32 cellular contexts compared by ENCODE assay signal in genomic region chr6:40972190-40972589, GRCh38.
DNase-seq lines count a peak whose midpoint lies in the region; ATAC-seq, FAIRE-seq and TF ChIP-seq lines count a peak whose summit lies in the region.
"Had no signal": no experiment of that assay in that cellular context is flagged by ENCODE, and none has a peak within 500 bp of the region (broad histone marks: within the 10 kb centered on the region; RNA-seq: fewer than 3 reads in every experiment).

No MANE protein-coding gene starts in this region.

- H3K4ac ChIP-seq in H1 (replicated peaks; ENCODE audit: insufficient read length, low read depth, low read length) = no peak overlapping the region

- no peaks in the 10 kb centered on the region for H3K79me2 ChIP-seq in K562 (ENCODE audit: control insufficient read depth, insufficient read depth, low read length)
- no peaks in the 10 kb centered on the region for H3K79me2 ChIP-seq in H1 (ENCODE audit: control insufficient read depth in 1 of 2, insufficient read depth in 2 of 2, low read length in 2 of 2)

- H2BK12ac ChIP-seq in H1 (ENCODE audit: low read depth, low read length) = no peak overlapping the region

- in situ Hi-C loops in K562 (cut with MboI) = no loop called here

- no peak overlapping the region for H3K9ac ChIP-seq in K562 (ENCODE audit: insufficient read depth in 1 of 2, low read depth in 2 of 2, low read length in 2 of 2)
- no peak overlapping the region for H3K9ac ChIP-seq in H1 (replicated peaks in 1 of 4; ENCODE audit: extremely low read depth in 1 of 4, low read depth in 3 of 4, low read length in 3 of 4)
- H3K9ac ChIP-seq: BLaER1; BLaER1 treated with 17β-estradiol and CSF1 and Interleukin-3, amounts not matched to agents 10 nM and 100 nM had no signal

- H3K23ac ChIP-seq in H1 (ENCODE audit: insufficient read length) = no peak overlapping the region

- no peaks in the 10 kb centered on the region for H4K20me1 ChIP-seq in K562 (replicated peaks; ENCODE audit: control insufficient read depth, insufficient read depth, low read length)
- no peaks in the 10 kb centered on the region for H4K20me1 ChIP-seq in H1 (replicated peaks in 1 of 2; ENCODE audit: control insufficient read depth in 1 of 2, insufficient read depth in 2 of 2, low read length in 2 of 2)
- H4K20me1 ChIP-seq: BLaER1; BLaER1 treated with 17β-estradiol and CSF1 and Interleukin-3, amounts not matched to agents 10 nM and 100 nM had no signal

- CTCF ChIA-PET in HEK293 (lab: Yijun Ruan, JAX) (interaction anchor here (1.0 kb wide), 1 partner anchor 15 kb away, joined by 3 read pairs; no protein-coding TSS in a partner anchor), K562 (lab: Yijun Ruan, JAX; ENCODE audit: low intra/inter-chr PET ratio) (no interaction called here), H1 (lab: Charles Lee; ENCODE audit: partially characterized antibody) (interaction anchor here (1.1 to 1.6 kb wide), 4 partner anchors 11 to 423 kb away, joined by 3 to 4 read pairs (median 3); no protein-coding TSS in a partner anchor)

- no peak overlapping the region for H3K14ac ChIP-seq in H1 (ENCODE audit: insufficient read length)

- H2AK5ac ChIP-seq in H1 (ENCODE audit: low read depth, low read length) = no peak overlapping the region

- ATAC-seq in K562 = no peak
- ATAC-seq: A549; CD8-positive, alpha-beta T cell had no signal

- no peaks in the 10 kb centered on the region for H3K4me1 ChIP-seq in HEK293 (ENCODE audit: control insufficient read depth, insufficient read depth, low read length)
- no peaks in the 10 kb centered on the region for H3K4me1 ChIP-seq in K562 (replicated peaks in 1 of 2; ENCODE audit: control insufficient read depth in 2 of 2, insufficient read depth in 2 of 2, low read length in 2 of 2)
- no peaks in the 10 kb centered on the region for H3K4me1 ChIP-seq in H1 (replicated peaks in 1 of 4; ENCODE audit: control insufficient read depth in 3 of 4, insufficient read depth in 4 of 4, low read length in 3 of 4)
- H3K4me1 ChIP-seq: A549; BE2C; BLaER1; BLaER1 treated with 17β-estradiol and CSF1 and Interleukin-3, amounts not matched to agents 10 nM and 100 nM; Caco-2 had no signal

- H3K36me3 ChIP-seq in HEK293 (ENCODE audit: control insufficient read depth in 2 of 2, insufficient read depth in 1 of 2, low read length in 2 of 2) (no peaks in the 10 kb centered on the region), K562 (ENCODE audit: control insufficient read depth, insufficient read depth, low read length) (no peaks in the 10 kb centered on the region), H1 (ENCODE audit: control insufficient read depth in 2 of 4, insufficient read depth in 4 of 4, low read length in 3 of 4) (no peaks in the 10 kb centered on the region)
- H3K36me3 ChIP-seq: BE2C; BLaER1; BLaER1 treated with 17β-estradiol and CSF1 and Interleukin-3, amounts not matched to agents 10 nM and 100 nM had no signal

- no peak overlapping the region for H2BK120ac ChIP-seq in H1 (replicated peaks; ENCODE audit: low read depth, low read length)

- no peaks in the 10 kb centered on the region for H3K9me1 ChIP-seq in K562 (ENCODE audit: control insufficient read depth, insufficient read depth, low read length)

- H2BK20ac ChIP-seq in H1 (ENCODE audit: low read length) = no peak overlapping the region

- FAIRE-seq in K562 (lab: Jason Lieb, UNC) = no peak
- no peak for FAIRE-seq in H1 (lab: Jason Lieb, UNC)
- FAIRE-seq in HTR-8/SVneo (lab: Jason Lieb, UNC) = no peak
- FAIRE-seq: A204.1, A549, D721Med had no signal

- H3K18ac ChIP-seq in H1 (ENCODE audit: extremely low read depth, low read length) = no peak overlapping the region

- H2BK15ac ChIP-seq in H1 (ENCODE audit: low read length) = no peak overlapping the region

- H4K91ac ChIP-seq in H1 (replicated peaks; ENCODE audit: insufficient read length, low read length) = no peak overlapping the region

- no peak for TF ChIP-seq CTCF in HEK293 (tag by site-specific recombination; IDR thresholded peaks at IDR 0.05)
- TF ChIP-seq CTCF in K562 (IDR thresholded peaks at IDR 0.05 in 2 of 3, conservative IDR thresholded peaks at IDR 0.05 in 1 of 3; ENCODE audit: insufficient read depth in 2 of 3, low read depth in 1 of 3, low read length in 3 of 3) = no peak
- no peak for TF ChIP-seq CTCF in H1 (IDR thresholded peaks at IDR 0.05; ENCODE audit: control extremely low read depth in 1 of 3, insufficient read depth in 1 of 3, low read depth in 1 of 3, low read length in 3 of 3)
- TF ChIP-seq CTCF in coronary artery (IDR thresholded peaks at IDR 0.05) = no peak

- POLR2A ChIA-PET in HEK293 (lab: Yijun Ruan, JAX) = no interaction called here
- POLR2A ChIA-PET in K562 (lab: Yijun Ruan, JAX) = interaction anchor here (0.6 to 1.5 kb wide), 2 partner anchors 11 to 451 kb away, joined by 3 read pairs; no protein-coding TSS in a partner anchor
- POLR2A ChIA-PET in H1 (lab: Charles Lee; ENCODE audit: partially characterized antibody) = interaction anchor here (1.3 kb wide), 1 partner anchor 56 kb away, joined by 4 read pairs; no protein-coding TSS in a partner anchor

- TF ChIP-seq EP300 in K562 (IDR thresholded peaks at IDR 0.05; ENCODE audit: low read length) (no peak), H1 (IDR thresholded peaks at IDR 0.05; ENCODE audit: borderline replicate concordance in 1 of 2, low read depth in 2 of 2, low read length in 2 of 2) (no peak)

- no peaks in the 10 kb centered on the region for H3K9me3 ChIP-seq in HEK293 (ENCODE audit: control insufficient read depth, insufficient read depth, low read depth, low read length)
- H3K9me3 ChIP-seq in K562 (replicated peaks; ENCODE audit: control insufficient read depth, insufficient read depth, low read depth, low read length) = no peaks in the 10 kb centered on the region
- no peaks in the 10 kb centered on the region for H3K9me3 ChIP-seq in H1 (ENCODE audit: insufficient read depth in 2 of 2, low read depth in 1 of 2, low read length in 1 of 2)
- H3K9me3 ChIP-seq: BE2C, Caco-2 had no signal

- H2BK5ac ChIP-seq in H1 (ENCODE audit: low read depth, low read length) = no peak overlapping the region

- no peak for DNase-seq in K562 (ENCODE audit: extremely low read depth in 1 of 4, low spot score in 3 of 4)
- DNase-seq in H1 (ENCODE audit: low read depth in 1 of 2, low spot score in 2 of 2) = no peak
- no peak for DNase-seq in HTR-8/SVneo (ENCODE audit: insufficient read length, low spot score)
- DNase-seq in coronary artery (ENCODE audit: low spot score) = no peak
- no peak for DNase-seq in NK-92 (lab: John Stamatoyannopoulos, UW; ENCODE audit: unreplicated experiment)
- DNase-seq: 8988T; ACHN; AML-193; BE2C; C1 segment of cervical spinal cord; Caco-2; Calu3; CD4-positive, alpha-beta memory T cell; CD4-positive, alpha-beta T cell; CD4-positive, CD25-positive, alpha-beta regulatory T cell; CD8-positive, alpha-beta memory T cell; CD8-positive, alpha-beta T cell; COR-L47; DMS 273 treated with DMSO at 0.1 percent for 48 hours; DMS153; DMS79; DMS79 treated with DMSO at 0.1 percent for 48 hours; DND-41; EL had no signal

- H3K27me3 ChIP-seq in K562 (ENCODE audit: control insufficient read depth in 2 of 2, insufficient read depth in 2 of 2, low read length in 2 of 2) (peaks cover 0 to 4% of the 10 kb centered on the region in 2 experiments; a peak in 3 of 5 replicates), H1 (replicated peaks in 1 of 4; ENCODE audit: control insufficient read depth in 3 of 4, extremely low read depth in 1 of 4, insufficient read depth in 3 of 4, low read length in 3 of 4) (no peaks in the 10 kb centered on the region)
- H3K27me3 ChIP-seq: BLaER1; BLaER1 treated with 17β-estradiol and CSF1 and Interleukin-3, amounts not matched to agents 10 nM and 100 nM had no signal

- no peak overlapping the region for H4K5ac ChIP-seq in H1 (ENCODE audit: insufficient read length, low read depth, low read length)

- H3K27ac ChIP-seq in HEK293 (ENCODE audit: extremely low read depth, low read depth, low read length) (no peak overlapping the region), K562 (ENCODE audit: extremely low read depth, low read depth, low read length) (no peak overlapping the region), H1 (ENCODE audit: low read depth, low read length) (no peak overlapping the region), coronary artery (no peak overlapping the region)
- H3K27ac ChIP-seq: 22Rv1; A549; BLaER1; BLaER1 treated with 17β-estradiol and CSF1 and Interleukin-3, amounts not matched to agents 10 nM and 100 nM; C4-2B had no signal

- H4K8ac ChIP-seq in H1 (ENCODE audit: extremely low read depth, insufficient read depth, low read length) = no peak overlapping the region

- no peak overlapping the region for H2AFZ ChIP-seq in K562 (ENCODE audit: low read depth, low read length)
- H2AFZ ChIP-seq in H1 (ENCODE audit: low read length) = no peak overlapping the region

- H3K4me3 ChIP-seq in HEK293 (ENCODE audit: low read depth, low read length) (no peak overlapping the region), K562 (no peak overlapping the region), H1 (ENCODE audit: extremely low read depth in 1 of 4, insufficient read depth in 2 of 4, low read depth in 3 of 4, low read length in 4 of 4) (no peak overlapping the region), coronary artery (no peak overlapping the region)
- H3K4me3 ChIP-seq: A549; BLaER1; BLaER1 treated with 17β-estradiol and CSF1 and Interleukin-3, amounts not matched to agents 10 nM and 100 nM had no signal

- no peaks in the 10 kb centered on the region for H3K79me1 ChIP-seq in H1 (ENCODE audit: low read depth, low read length)

- no peaks in the 10 kb centered on the region for H3K23me2 ChIP-seq in H1 (ENCODE audit: low read depth, low read length)

- WGBS in K562 (ENCODE audit: insufficient coverage, low coverage, missing lambda C conversion rate) = 4% methylated on average over 3 of the region's 3 CpGs
- WGBS in H1 (ENCODE audit: extremely low coverage in 1 of 2, insufficient coverage in 1 of 2, insufficient read length in 1 of 2, insufficient replicate concordance in 2 of 2, low coverage in 1 of 2, low lambda C conversion rate in 2 of 2, missing lambda C conversion rate in 1 of 2), 2 experiments = 92% methylated on average over 3 of the region's 3 CpGs; no CpG with 5 or more reads in 1 of the 2 experiments

- H3K4me2 ChIP-seq in K562 (ENCODE audit: insufficient read depth, low read length) (no peak overlapping the region), H1 (ENCODE audit: insufficient read depth in 1 of 2, low read depth in 2 of 2, low read length in 2 of 2) (no peak overlapping the region)
- H3K4me2 ChIP-seq: A549; BLaER1; BLaER1 treated with 17β-estradiol and CSF1 and Interleukin-3, amounts not matched to agents 10 nM and 100 nM had no signal

- no peak overlapping the region for H3K56ac ChIP-seq in H1 (replicated peaks; ENCODE audit: insufficient read length, low read depth, low read length)

- no peak for TF ChIP-seq POLR2A in K562 (conservative IDR thresholded peaks at IDR 0.05)
- no peak for TF ChIP-seq POLR2A in H1 (IDR thresholded peaks at IDR 0.05; ENCODE audit: control extremely low read depth in 1 of 2, low read depth in 2 of 2, low read length in 2 of 2)

- BruUV-seq in K562 (replicated peaks; lab: Mats Ljungman, UMichigan) = no TSS peak

- intact Hi-C loops in K562 (cut with micrococcal nuclease) = no loop called here

- TF ChIP-seq RAD21 in K562 (CRISPR knock-in tag; conservative IDR thresholded peaks at IDR 0.05 in 1 of 2, IDR thresholded peaks at IDR 0.05 in 1 of 2) (no peak), H1 (IDR thresholded peaks at IDR 0.05 in 1 of 2, conservative IDR thresholded peaks at IDR 0.05 in 1 of 2; ENCODE audit: low read depth in 2 of 2, low read length in 2 of 2) (no peak)

Comparison
In these comparisons a context has a peak if more than half of its experiments do, and no peak if none do; other contexts are left out.
1. Of the 44 proteins assayed by ChIP-seq in both K562 and HEK293: peak only in K562: none; only in HEK293: none; in both: ZNF146; in neither: 43.